8 cellular contexts compared by ENCODE assay signal in the genomic region with DNA sequence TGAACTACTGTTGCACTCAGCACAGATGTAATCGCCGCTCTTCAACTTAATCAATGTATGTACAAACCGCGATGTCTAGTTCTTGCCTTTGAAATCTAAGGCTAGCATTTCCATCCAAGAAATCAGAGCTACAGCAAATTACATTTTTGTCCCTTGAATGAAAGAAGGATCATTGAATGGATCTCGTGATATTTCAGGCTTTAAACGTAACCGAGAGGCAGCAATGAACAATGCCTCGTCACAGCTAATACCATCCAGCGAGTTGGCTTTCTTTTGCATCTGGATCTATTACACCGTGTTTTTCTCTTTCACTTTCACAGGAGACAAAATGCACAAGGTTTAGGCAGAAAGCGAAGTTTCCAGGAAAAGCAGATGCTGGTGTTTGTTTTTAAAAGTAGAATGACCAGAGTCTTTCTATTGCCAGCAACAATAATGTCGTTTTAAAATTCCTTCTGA. TPM values are rescaled to one million over a fixed set of nuclear protein-coding genes. Genes with fewer than 3 reads are reported as not detected.
DNase-seq lines count a peak whose midpoint lies in the region; ATAC-seq, FAIRE-seq and TF ChIP-seq lines count a peak whose summit lies in the region.

No MANE protein-coding gene starts in this region.

- no peaks in the 10 kb centered on the region for H3K27me3 ChIP-seq in pancreas

- TF ChIP-seq CTCF in pancreas (IDR thresholded peaks at IDR 0.05) = no peak

- peaks cover 56 to 73% of the 10 kb centered on the region in 2 donors for H3K27me3 Mint-ChIP-seq in T-cell

- H3K27ac ChIP-seq in pancreas = peak overlapping the region; percentile 3 to 79 (median 48)

- H3K4me3 Mint-ChIP-seq in T-cell = peak overlapping the region; percentile 36 to 59 (median 53)

- POLR2A ChIA-PET in T-cell (lab: Charles Lee) = interaction anchor here in 1 of 2 donors (0.6 kb wide), 1 partner anchor 439 kb away, joined by 3 read pairs; no protein-coding TSS in a partner anchor

- H3K36me3 ChIP-seq in pancreas = no peaks in the 10 kb centered on the region

- H3K9me3 Mint-ChIP-seq in T-cell = no peaks in the 10 kb centered on the region

- 43 to 44% methylated on average over 12 of the region's 12 CpGs for WGBS in pancreas, 2 donors

- H3K9me3 ChIP-seq in pancreas = no peaks in the 10 kb centered on the region

- CTCF ChIA-PET in T-cell (lab: Charles Lee) = interaction anchor here (0.7 to 4.0 kb wide), 2 partner anchors 23 to 88 kb away, joined by 4 to 16 read pairs; no protein-coding TSS in a partner anchor

- FAIRE-seq in pancreas (lab: Jason Lieb, UNC) = no peak

- H3K4me3 ChIP-seq in pancreas = peak overlapping the region in 2 of 4 donors; percentile 65 to 74

- DNase-seq in GM03348 (ENCODE audit: low spot score) = peak; percentile 60
- DNase-seq in T-cell = no peak
- peak; percentile 76 for DNase-seq in fibroblast of gingiva (ENCODE audit: low read depth)
- DNase-seq in pancreas = no peak
- DNase-seq in iPS-NIHi7 (ENCODE audit: extremely low spot score) = no peak
- no peak for DNase-seq in NCI-H524 treated with DMSO at 0.1 percent for 48 hours (lab: John Stamatoyannopoulos, UW)

- intact Hi-C loops in pancreas (cut with DNase I) = no loop called here

- ATAC-seq in HG02852 (IDR thresholded peaks at IDR 0.05; ENCODE audit: unreplicated experiment) (peak; percentile 34), T-cell (replicated peaks in 1 of 4) (no peak), pancreas (peak in 1 of 4 donors; percentile 13), HG03521 (IDR thresholded peaks at IDR 0.05; ENCODE audit: unreplicated experiment) (no peak)

- H3K4me1 Mint-ChIP-seq in T-cell = peaks cover 44 to 51% (median 49%) of the 10 kb centered on the region in 3 donors

- H3K27ac Mint-ChIP-seq in T-cell = peak overlapping the region in 1 of 2 donors; percentile 23

- H3K36me3 Mint-ChIP-seq in T-cell = no peaks in the 10 kb centered on the region

- peaks cover 0 to 9% (median 0%) of the 10 kb centered on the region in 3 donors for H3K4me1 ChIP-seq in pancreas

RNA-seq across cellular contexts. Expression of a gene that starts 5.5 kb away (rescaled TPM):
- under 1 TPM; 0.12 to 0.72 (median 0.57) TPM for total RNA-seq in T-cell
- total RNA-seq in pancreas = under 1 TPM; 0.51 to 0.97 (median 0.62) TPM
- polyA plus RNA-seq in pancreas = under 1 TPM; 0.23 to 0.52 TPM

RNA-seq across cellular contexts. Expression of a gene that starts 14.0 kb away (rescaled TPM):
- total RNA-seq in T-cell (10 to 100 TPM; 57.7 to 76.5 (median 66.1) TPM), pancreas (10 to 100 TPM; 10.7 to 25.1 (median 15.4) TPM)
- 10 to 100 TPM; 11.3 to 14.5 TPM for polyA plus RNA-seq in pancreas

Comparison
In these comparisons a context has a peak if more than half of its experiments do, and no peak if none do; other contexts are left out.
1. DNase-seq: peak in GM03348 (single experiment) and fibroblast of gingiva (single experiment); none in T-cell (0 of 34), pancreas (0 of 6), iPS-NIHi7 (single experiment) and NCI-H524 treated with DMSO at 0.1 percent for 48 hours (single experiment).